28 cellular contexts compared by ENCODE assay signal in genomic region chr16:19288872-19289799, GRCh38. TPM values are rescaled to one million over a fixed set of nuclear protein-coding genes. Genes with fewer than 3 reads are reported as not detected.
A peak's percentile ranks its signal among the peaks of the same experiment; 100 is the strongest.
DNase-seq lines count a peak whose midpoint lies in the region; ATAC-seq and TF ChIP-seq lines count a peak whose summit lies in the region.
"Had no signal": no experiment of that assay in that cellular context is flagged by ENCODE, and none has a peak within 500 bp of the region (broad histone marks: within the 10 kb centered on the region; RNA-seq: fewer than 3 reads in every experiment).

No MANE protein-coding gene starts in this region.

- no peak for TF ChIP-seq POLR2A in HCT116 (IDR thresholded peaks at IDR 0.05; ENCODE audit: borderline replicate concordance, extremely low read depth, insufficient read depth, insufficient read length)
- TF ChIP-seq POLR2A in breast epithelium (IDR thresholded peaks at IDR 0.05), result no peak

- intact Hi-C loops in HCT116 (cut with micrococcal nuclease) (no loop called here), breast epithelium (cut with DNase I; ENCODE audit: low total_unique reads) (no loop called here)

- H3K27ac ChIP-seq in HCT116 (ENCODE audit: low read depth, low read length), result no peak overlapping the region
- H3K27ac ChIP-seq in endodermal cell (ENCODE audit: low read depth, low read length), result peak overlapping the region; percentile 7
- H3K27ac ChIP-seq in neural progenitor cell, result peak overlapping the region; percentile 75
- H3K27ac ChIP-seq in breast epithelium, result no peak overlapping the region
- H3K27ac ChIP-seq: BLaER1 had no signal

- H4K20me1 ChIP-seq in HCT116 (ENCODE audit: insufficient read depth) (no peaks in the 10 kb centered on the region), neural progenitor cell (ENCODE audit: low read depth) (no peaks in the 10 kb centered on the region)
- H4K20me1 ChIP-seq: BLaER1 had no signal

- no peak overlapping the region for H2AFZ ChIP-seq in HCT116 (ENCODE audit: low read depth, low read length, poor library complexity, severe bottlenecking)
- H2AFZ ChIP-seq in neural progenitor cell (replicated peaks), result no peak overlapping the region

- CTCF ChIA-PET in HCT116 (lab: Charles Lee), result no interaction called here

- H3K4me1 Mint-ChIP-seq in IgD-negative memory B cell, result peaks cover under 1 to 6% (median 4%) of the 10 kb centered on the region in 3 donors
- peaks cover 58% of the 10 kb centered on the region for H3K4me1 Mint-ChIP-seq in endodermal cell
- peaks cover 85% of the 10 kb centered on the region for H3K4me1 Mint-ChIP-seq in neural progenitor cell

- DNase-seq in HCT116 (ENCODE audit: low read depth, low spot score), result peak; percentile 54
- DNase-seq in endodermal cell, result no peak
- peak; percentile 36 for DNase-seq in neural progenitor cell (ENCODE audit: low spot score)
- no peak for DNase-seq in HUDEP-2 (lab: John Stamatoyannopoulos, UW; ENCODE audit: unreplicated experiment in 76 of 76)
- DNase-seq in dedifferentiated amniotic fluid mesenchymal stem cell (ENCODE audit: extremely low spot score), result no peak
- DNase-seq in breast epithelium (ENCODE audit: low spot score in 2 of 2), result no peak
- DNase-seq: activated CD4-positive, alpha-beta T cell treated with anti-CD3 and anti-CD28 coated beads for 4 hours; activated T-cell treated with anti-CD3 and anti-CD28 coated beads for 4 hours; DND-41; effector memory CD8-positive, alpha-beta T cell; erythroblast; GF-D8; naive B cell; NCI-H1930; NCI-H524 treated with DMSO at 0.1 percent for 48 hours; stimulated activated CD4-positive, alpha-beta T cell treated with anti-CD3 and anti-CD28 coated beads, Interleukin-4, amount 100 ng/mL, for 1 hour; SW 1271 had no signal

- H3K36me3 Mint-ChIP-seq in IgD-negative memory B cell (peaks cover 1% of the 10 kb centered on the region), endodermal cell (ENCODE audit: low read depth) (no peaks in the 10 kb centered on the region), neural progenitor cell (no peaks in the 10 kb centered on the region)
- H3K36me3 Mint-ChIP-seq: mesothelial cell of epicardium, naive B cell, type B pancreatic cell had no signal

- BruUV-seq in HCT116 (replicated peaks; lab: Mats Ljungman, UMichigan), result no TSS peak

- H3K27me3 ChIP-seq in HCT116 (ENCODE audit: insufficient read depth, low read length), result no peaks in the 10 kb centered on the region
- no peaks in the 10 kb centered on the region for H3K27me3 ChIP-seq in endodermal cell (ENCODE audit: control insufficient read depth, insufficient read depth, low read length, poor library complexity, severe bottlenecking)
- H3K27me3 ChIP-seq in neural progenitor cell, result no peaks in the 10 kb centered on the region
- H3K27me3 ChIP-seq in breast epithelium, result no peaks in the 10 kb centered on the region
- H3K27me3 ChIP-seq: BLaER1 had no signal

- no peak overlapping the region for H3K4me3 ChIP-seq in HCT116 (replicated peaks in 1 of 2; ENCODE audit: low read depth in 1 of 2, low read length in 2 of 2)
- H3K4me3 ChIP-seq in endodermal cell (ENCODE audit: low read length), result peak overlapping the region; percentile 63
- H3K4me3 ChIP-seq in neural progenitor cell, result no peak overlapping the region
- no peak overlapping the region for H3K4me3 ChIP-seq in breast epithelium
- H3K4me3 ChIP-seq: BLaER1 had no signal

- H3K27ac Mint-ChIP-seq in IgD-negative memory B cell (peak overlapping the region in 2 of 3 donors; percentile 9 to 21), endodermal cell (peak overlapping the region; percentile 87), neural progenitor cell (peak overlapping the region; percentile 96)
- H3K27ac Mint-ChIP-seq: activated naive CD4-positive, alpha-beta T cell treated with anti-CD3 and anti-CD28 coated beads, Interleukin-2, amount 50 U/mL, for 72 hours; effector memory CD8-positive, alpha-beta T cell; mesothelial cell of epicardium; naive B cell; type B pancreatic cell had no signal

- H3K36me3 ChIP-seq in HCT116 (ENCODE audit: control insufficient read depth in 1 of 2, insufficient read depth in 2 of 2, low read length in 2 of 2) (no peaks in the 10 kb centered on the region), endodermal cell (ENCODE audit: control insufficient read depth, insufficient read depth, low read length) (no peaks in the 10 kb centered on the region), neural progenitor cell (no peaks in the 10 kb centered on the region), breast epithelium (no peaks in the 10 kb centered on the region)
- H3K36me3 ChIP-seq: BLaER1 had no signal

- H3K27me3 Mint-ChIP-seq in IgD-negative memory B cell, result no peaks in the 10 kb centered on the region
- no peaks in the 10 kb centered on the region for H3K27me3 Mint-ChIP-seq in endodermal cell (ENCODE audit: insufficient read depth)
- peaks cover 13% of the 10 kb centered on the region for H3K27me3 Mint-ChIP-seq in neural progenitor cell (ENCODE audit: insufficient read depth, low read depth)

- H3K9me2 ChIP-seq in HCT116 (ENCODE audit: insufficient read depth), result no peaks in the 10 kb centered on the region

- TF ChIP-seq RAD21 in HCT116 (IDR thresholded peaks at IDR 0.05; ENCODE audit: low read depth), result no peak

- H3K9me3 Mint-ChIP-seq in IgD-negative memory B cell, result no peaks in the 10 kb centered on the region
- peaks cover 1% of the 10 kb centered on the region for H3K9me3 Mint-ChIP-seq in endodermal cell
- no peaks in the 10 kb centered on the region for H3K9me3 Mint-ChIP-seq in neural progenitor cell
- H3K9me3 Mint-ChIP-seq: effector memory CD8-positive, alpha-beta T cell; mesothelial cell of epicardium; type B pancreatic cell had no signal

- no peak overlapping the region for H3K4me2 ChIP-seq in HCT116 (ENCODE audit: low read length)
- H3K4me2 ChIP-seq in neural progenitor cell, result peak overlapping the region; percentile 76
- H3K4me2 ChIP-seq: BLaER1 had no signal

- ATAC-seq in HCT116, result peak; percentile 52; the same call in 1 of the 2 replicates
- ATAC-seq: activated naive CD4-positive, alpha-beta T cell treated with anti-CD3 and anti-CD28 coated beads, Interleukin-2, amount 50 U/mL, for 72 hours; effector memory CD8-positive, alpha-beta T cell had no signal

- no peak overlapping the region for H3K9ac ChIP-seq in HCT116 (ENCODE audit: low read length)
- no peak overlapping the region for H3K9ac ChIP-seq in endodermal cell (ENCODE audit: extremely low read depth, low read length, poor library complexity, severe bottlenecking)
- no peak overlapping the region for H3K9ac ChIP-seq in neural progenitor cell
- H3K9ac ChIP-seq: BLaER1 had no signal

- H3K4me3 Mint-ChIP-seq in IgD-negative memory B cell (no peak overlapping the region), endodermal cell (no peak overlapping the region), neural progenitor cell (peak overlapping the region; percentile 67)
- H3K4me3 Mint-ChIP-seq: effector memory CD8-positive, alpha-beta T cell; mesothelial cell of epicardium; naive B cell; type B pancreatic cell had no signal

- TF ChIP-seq CTCF in HCT116 (IDR thresholded peaks at IDR 0.05 in 2 of 3, conservative IDR thresholded peaks at IDR 0.05 in 1 of 3; ENCODE audit: borderline replicate concordance in 1 of 3, insufficient read depth in 1 of 3, low read depth in 2 of 3, low read length in 2 of 3), result no peak
- TF ChIP-seq CTCF in endodermal cell (conservative IDR thresholded peaks at IDR 0.05), result no peak
- no peak for TF ChIP-seq CTCF in neural progenitor cell (IDR thresholded peaks at IDR 0.05)
- no peak for TF ChIP-seq CTCF in breast epithelium (IDR thresholded peaks at IDR 0.05)

- peaks cover 59% of the 10 kb centered on the region for H3F3A ChIP-seq in neural progenitor cell (ENCODE audit: low read depth)

- 88 to 92% methylated on average over 3 to 7 of the region's 7 CpGs for WGBS in endodermal cell (ENCODE audit: insufficient coverage in 1 of 2, insufficient read length in 1 of 2), 2 experiments

- POLR2A ChIA-PET in HCT116 (lab: Charles Lee), result interaction anchor here (0.6 kb wide), 1 partner anchor 212 kb away, joined by 3 read pairs; no protein-coding TSS in a partner anchor

- H3K9me3 ChIP-seq in HCT116 (ENCODE audit: control insufficient read depth in 1 of 2, insufficient read depth in 1 of 2, low read depth in 1 of 2, low read length in 2 of 2) (no peaks in the 10 kb centered on the region), endodermal cell (ENCODE audit: control insufficient read depth, low read length) (peaks cover 16% of the 10 kb centered on the region), neural progenitor cell (ENCODE audit: low read depth) (no peaks in the 10 kb centered on the region), breast epithelium (no peaks in the 10 kb centered on the region)
- H3K9me3 ChIP-seq: BLaER1 had no signal

- RAD21 ChIA-PET in HCT116 (lab: Charles Lee; ENCODE audit: low non-redundant PET in 1 of 2, low total read pairs in 2 of 2, uncharacterized antibody in 2 of 2, unreplicated experiment in 2 of 2), result no interaction called here

- H3K79me2 ChIP-seq in HCT116 (ENCODE audit: insufficient read depth, low read length) (no peaks in the 10 kb centered on the region), neural progenitor cell (ENCODE audit: low read depth) (no peaks in the 10 kb centered on the region)

- H3K4me1 ChIP-seq in HCT116 (ENCODE audit: control insufficient read depth in 1 of 2, insufficient read depth in 2 of 2, low read length in 2 of 2) (peaks cover 20 to 21% of the 10 kb centered on the region in 2 experiments), endodermal cell (ENCODE audit: control insufficient read depth, insufficient read depth, low read length) (peaks cover 32% of the 10 kb centered on the region), neural progenitor cell (peaks cover 75% of the 10 kb centered on the region), breast epithelium (no peaks in the 10 kb centered on the region)

TF ChIP-seq in HCT116, 20 proteins besides CTCF, POLR2A, EP300 and RAD21 (continues in another document):
- TF ChIP-seq ELF1 (IDR thresholded peaks at IDR 0.05; ENCODE audit: borderline replicate concordance, low read depth), result no peak
- TF ChIP-seq TCF7L2 (IDR thresholded peaks at IDR 0.05; ENCODE audit: borderline replicate concordance, extremely low read depth, insufficient read depth, insufficient read length), result no peak
- no peak for TF ChIP-seq EGR1 (IDR thresholded peaks at IDR 0.05; ENCODE audit: low read depth)
- no peak for TF ChIP-seq CEBPB (IDR thresholded peaks at IDR 0.05; ENCODE audit: low read depth)
- no peak for TF ChIP-seq CBX3 (IDR thresholded peaks at IDR 0.05; ENCODE audit: low read depth)
- no peak for TF ChIP-seq SIN3A (IDR thresholded peaks at IDR 0.05; ENCODE audit: low read depth)

RNA-seq across cellular contexts. Expression of gene CLEC19A, which starts 3.6 kb away (rescaled TPM):
- not detected for total RNA-seq in HCT116 (2021; ENCODE audit: unreplicated experiment)
- polyA plus RNA-seq in HCT116 (2012), result not detected in 2 replicates
- polyA plus RNA-seq in IgD-negative memory B cell, result not detected
- 1 to 10 TPM; 1.6 to 1.9 TPM for total RNA-seq in endodermal cell
- 1.4 TPM for polyA plus RNA-seq in endodermal cell (2013, experiment 1 of 2)
- polyA plus RNA-seq in endodermal cell (2013, experiment 2 of 2), result 4.0 TPM
- total RNA-seq in neural progenitor cell (ENCODE audit: low replicate concordance), result 1.9 and 8.2 TPM in 2 replicates
- total RNA-seq in breast epithelium, result under 1 TPM in 1 of 3 donors, not detected in 2; 0.29 TPM
- total RNA-seq: activated naive CD4-positive, alpha-beta T cell treated with anti-CD3 and anti-CD28 coated beads, Interleukin-2, amount 50 U/mL, for 72 hours; bronchial epithelial cell; liver; M059J; mesothelial cell of epicardium; omental fat pad; pulmonary artery endothelial cell had no signal
- polyA plus RNA-seq: keratinocyte, liver had no signal

Comparison
In these comparisons a context has a peak if more than half of its experiments do, and no peak if none do; other contexts are left out.
1. DNase-seq: peak in HCT116 (single experiment) and neural progenitor cell (single experiment); none in endodermal cell (single experiment), HUDEP-2 (0 of 76), dedifferentiated amniotic fluid mesenchymal stem cell (single experiment) and breast epithelium (0 of 2).
2. H3K27ac ChIP-seq: peak in endodermal cell (single experiment) and neural progenitor cell (single experiment); none in HCT116 (single experiment) and breast epithelium (0 of 2).
3. H3K27ac Mint-ChIP-seq: peak in every context shown above with its lines; median percentile 96 in neural progenitor cell; 87 in endodermal cell; 15 in IgD-negative memory B cell.